In the genomic region with DNA sequence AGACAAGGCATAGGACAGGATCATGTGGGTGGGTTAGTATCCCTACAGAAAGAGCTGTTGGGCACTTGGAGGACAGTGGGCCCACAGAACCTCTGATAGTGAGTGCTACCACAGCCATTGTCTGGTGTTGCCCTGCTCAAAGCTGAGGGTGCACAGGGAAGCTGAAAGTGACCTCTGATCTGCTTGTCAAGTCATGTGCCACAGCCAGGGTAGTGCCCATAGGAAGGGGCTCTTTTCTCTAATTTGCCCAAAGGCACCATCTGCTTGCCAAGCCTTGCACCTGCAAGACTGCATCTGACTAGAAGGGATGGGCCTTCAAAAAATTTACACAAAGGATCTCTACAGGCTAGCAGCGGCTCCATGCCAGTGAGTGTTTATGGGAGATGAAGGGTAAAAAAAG, we compare ENCODE assay signal across 19 cellular contexts.
DNase-seq lines count a peak whose midpoint lies in the region; ATAC-seq, FAIRE-seq and TF ChIP-seq lines count a peak whose summit lies in the region.
"Had no signal": no experiment of that assay in that cellular context is flagged by ENCODE, and none has a peak within 500 bp of the region (broad histone marks: within the 10 kb centered on the region; RNA-seq: fewer than 3 reads in every experiment).

No MANE protein-coding gene starts in this region.

- H3K27me3 ChIP-seq in small intestine (ENCODE audit: control insufficient read depth in 2 of 2, insufficient read depth in 2 of 2, low read length in 2 of 2), result no peaks in the 10 kb centered on the region
- H3K27me3 ChIP-seq: sigmoid colon, SJSA1 had no signal

- H3K4me3 ChIP-seq in choroid plexus epithelial cell (ENCODE audit: low read depth, low read length) (no peak overlapping the region), small intestine (ENCODE audit: low read depth in 1 of 2, low read length in 2 of 2) (no peak overlapping the region)
- H3K4me3 ChIP-seq: sigmoid colon, SJSA1 had no signal

- FAIRE-seq in small intestine (lab: Jason Lieb, UNC), result no peak

- no peaks in the 10 kb centered on the region for H3K36me3 ChIP-seq in small intestine (ENCODE audit: control insufficient read depth in 2 of 2, insufficient read depth in 2 of 2, low read length in 2 of 2)
- H3K36me3 ChIP-seq: sigmoid colon, SJSA1 had no signal

- TF ChIP-seq CTCF in choroid plexus epithelial cell (conservative IDR thresholded peaks at IDR 0.05; ENCODE audit: low read depth, low read length), result peak; percentile 23

- peaks cover 0 to 4% of the 10 kb centered on the region in 2 donors for H3K4me1 ChIP-seq in small intestine (ENCODE audit: control insufficient read depth in 2 of 2, insufficient read depth in 1 of 2, low read depth in 1 of 2, low read length in 1 of 2)

- ATAC-seq in GM19455 (IDR thresholded peaks at IDR 0.05; ENCODE audit: unreplicated experiment), result no peak
- no peak for ATAC-seq in GM19351 (IDR thresholded peaks at IDR 0.05; ENCODE audit: unreplicated experiment)

- 80 to 93% (median 88%) methylated on average over 1 of the region's 1 CpG for WGBS in small intestine, 3 donors

- DNase-seq in NCI-H748 (lab: John Stamatoyannopoulos, UW; ENCODE audit: unreplicated experiment) (peak; percentile 8), NCI-H748 treated with DMSO at 0.1 percent for 48 hours (lab: John Stamatoyannopoulos, UW) (no peak), NCI-H1417 treated with DMSO at 0.1 percent for 48 hours (lab: John Stamatoyannopoulos, UW) (peak; percentile 12), choroid plexus epithelial cell (ENCODE audit: low read depth) (no peak), small intestine (peak; percentile 14), KG1 (lab: John Stamatoyannopoulos, UW) (no peak)
- DNase-seq: activated CD4-positive, alpha-beta T cell treated with anti-CD3 and anti-CD28 coated beads, Interleukin-2, amount 10 ng/mL, durations not matched to agents 7 days and 5 days; activated T-cell treated with anti-CD3 and anti-CD28 coated beads, Interleukin-2, amount 50 U/mL, for 24 hours; glutamatergic neuron; H7; midbrain; NCI-H187 treated with DMSO at 0.1 percent for 48 hours; NK-92 treated with Interleukin-12 subunit alpha and Interleukin-12 subunit beta, amount 100 ng/mL, for 24 hours; nucleus accumbens; sigmoid colon; stimulated activated CD4-positive, alpha-beta T cell treated with anti-CD3 and anti-CD28 coated beads, Interleukin-4, amount 100 ng/mL, for 1 hour had no signal

- H3K9me3 ChIP-seq in small intestine (ENCODE audit: control insufficient read depth, low read depth), result no peaks in the 10 kb centered on the region
- H3K9me3 ChIP-seq: sigmoid colon, SJSA1 had no signal

- H3K27ac ChIP-seq in small intestine (ENCODE audit: low read depth in 1 of 2, low read length in 1 of 2), result no peak overlapping the region
- H3K27ac ChIP-seq: sigmoid colon, SJSA1 had no signal

Comparison
In these comparisons a context has a peak if more than half of its experiments do, and no peak if none do; other contexts are left out.
1. DNase-seq: peak in NCI-H748 (single experiment), NCI-H1417 treated with DMSO at 0.1 percent for 48 hours (single experiment) and small intestine (single experiment); none in NCI-H748 treated with DMSO at 0.1 percent for 48 hours (single experiment), choroid plexus epithelial cell (single experiment) and KG1 (single experiment).